ENCODE assay signal across 10 cellular contexts in genomic region chr10:125062244-125063208, GRCh38.
DNase-seq lines count a peak whose midpoint lies in the region; ATAC-seq and TF ChIP-seq lines count a peak whose summit lies in the region.
"Had no signal": no experiment of that assay in that cellular context is flagged by ENCODE, and none has a peak within 500 bp of the region (broad histone marks: within the 10 kb centered on the region; RNA-seq: fewer than 3 reads in every experiment).

No MANE protein-coding gene starts in this region.

- no peak overlapping the region for H2BK5ac ChIP-seq in mesendoderm (ENCODE audit: low read length)

- peaks cover 3% of the 10 kb centered on the region; the same call in 1 of the 2 replicates for H4K20me1 ChIP-seq in DOHH2 (ENCODE audit: control insufficient read depth, insufficient read depth, low read depth, low read length)

- no peak overlapping the region for H2BK15ac ChIP-seq in mesendoderm (replicated peaks; ENCODE audit: low read depth)

- WGBS in heart right ventricle, 2 donors = 70 to 72% methylated on average over 26 of the region's 26 CpGs
- WGBS in mesendoderm (ENCODE audit: extremely low coverage, insufficient coverage, low lambda C conversion rate) = no CpG with 5 or more reads among the region's 26 CpGs
- 75 to 78% methylated on average over 26 of the region's 26 CpGs for WGBS in tibial nerve, 2 donors

- peak overlapping the region; percentile 57 for H3K27ac ChIP-seq in DOHH2 (ENCODE audit: low read depth, low read length)
- peak overlapping the region in 7 of 10 donors; percentile 39 to 92 (median 71) for H3K27ac ChIP-seq in heart right ventricle
- H3K27ac ChIP-seq in mesendoderm (ENCODE audit: low read depth, low read length) = no peak overlapping the region
- peak overlapping the region in 2 of 4 donors; percentile 46 to 83 for H3K27ac ChIP-seq in tibial nerve

- H3K4me3 ChIP-seq in DOHH2 (ENCODE audit: low read length) (peak overlapping the region; percentile 56), heart right ventricle (no peak overlapping the region), mesendoderm (ENCODE audit: low read length) (no peak overlapping the region), tibial nerve (no peak overlapping the region)

- intact Hi-C loops in heart right ventricle (cut with DNase I) (loop anchor here in 7 of 10 donors (5.0 to 10.0 kb wide), 8 partner anchors 60 to 148 kb away; partner anchors contain the start of gene CTBP2 (in 1 of the 7)), posterior vena cava (cut with DNase I) (no loop called here)

- no peak overlapping the region for H3K4ac ChIP-seq in mesendoderm (ENCODE audit: low read depth, low read length)

- no peak overlapping the region for H4K5ac ChIP-seq in mesendoderm (ENCODE audit: low read length)

- H3K4me1 ChIP-seq in DOHH2 (ENCODE audit: control insufficient read depth, low read length) = peaks cover 72% of the 10 kb centered on the region
- H3K4me1 ChIP-seq in heart right ventricle = peaks cover 55 to 100% (median 95%) of the 10 kb centered on the region in 9 donors
- peaks cover 4% of the 10 kb centered on the region for H3K4me1 ChIP-seq in mesendoderm (ENCODE audit: control insufficient read depth, low read depth, low read length)
- peaks cover 3 to 84% (median 51%) of the 10 kb centered on the region in 4 donors for H3K4me1 ChIP-seq in tibial nerve

- TF ChIP-seq CTCF in DOHH2 (IDR thresholded peaks at IDR 0.05; ENCODE audit: low read depth, low read length, poor library complexity, severe bottlenecking) = no peak
- no peak for TF ChIP-seq CTCF in heart right ventricle (IDR thresholded peaks at IDR 0.05)
- TF ChIP-seq CTCF in tibial nerve (IDR thresholded peaks at IDR 0.05) = no peak

- H3K4me2 ChIP-seq in DOHH2 (ENCODE audit: low read length) = peak overlapping the region; percentile 87
- H3K4me2 ChIP-seq in mesendoderm (ENCODE audit: low read length) = no peak overlapping the region

- H3K18ac ChIP-seq in mesendoderm (ENCODE audit: low read length) = no peak overlapping the region

- no peak overlapping the region for H4K8ac ChIP-seq in mesendoderm (ENCODE audit: low read depth, low read length)

- H3K79me1 ChIP-seq in mesendoderm (ENCODE audit: low read length) = peaks cover 30% of the 10 kb centered on the region

- no peak overlapping the region for H3K56ac ChIP-seq in mesendoderm (ENCODE audit: low read length)

- H3K23ac ChIP-seq in mesendoderm (ENCODE audit: low read length) = no peak overlapping the region

- no peak overlapping the region for H2AK5ac ChIP-seq in mesendoderm (ENCODE audit: low read length)

- H3K27me3 ChIP-seq in DOHH2 (ENCODE audit: control insufficient read depth, low read length) (no peaks in the 10 kb centered on the region), heart right ventricle (no peaks in the 10 kb centered on the region), mesendoderm (ENCODE audit: insufficient read depth, low read length, poor library complexity) (no peaks in the 10 kb centered on the region), tibial nerve (no peaks in the 10 kb centered on the region)

- no peaks in the 10 kb centered on the region for H3K9me2 ChIP-seq in DOHH2 (replicated peaks; ENCODE audit: control insufficient read depth, low read length)

- no peak for TF ChIP-seq EP300 in tibial nerve (IDR thresholded peaks at IDR 0.05)

- H3K9me3 ChIP-seq in DOHH2 (ENCODE audit: control insufficient read depth, insufficient read depth, low read length) = no peaks in the 10 kb centered on the region
- no peaks in the 10 kb centered on the region for H3K9me3 ChIP-seq in heart right ventricle
- no peaks in the 10 kb centered on the region for H3K9me3 ChIP-seq in tibial nerve

- H3K36me3 ChIP-seq in DOHH2 (ENCODE audit: control insufficient read depth, low read length) = no peaks in the 10 kb centered on the region
- no peaks in the 10 kb centered on the region for H3K36me3 ChIP-seq in heart right ventricle
- H3K36me3 ChIP-seq in mesendoderm (ENCODE audit: control insufficient read depth, insufficient read depth, low read length) = peaks cover 2% of the 10 kb centered on the region
- peaks cover 0 to 3% (median 0%) of the 10 kb centered on the region in 3 donors for H3K36me3 ChIP-seq in tibial nerve

- no peak overlapping the region for H3K9ac ChIP-seq in mesendoderm (ENCODE audit: low read length)

- no peak overlapping the region for H2BK120ac ChIP-seq in mesendoderm (ENCODE audit: low read depth, low read length)

- ATAC-seq in heart right ventricle = peak in 7 of 8 donors; percentile 29 to 57 (median 44)
- no peak for ATAC-seq in HG03469 (IDR thresholded peaks at IDR 0.05; ENCODE audit: unreplicated experiment)
- ATAC-seq: activated CD8-positive, alpha-beta T cell treated with anti-CD3 and anti-CD28 coated beads, Interleukin-2, amount 10 ng/mL, durations not matched to agents 7 days and 5 days had no signal

- TF ChIP-seq POLR2A in tibial nerve (IDR thresholded peaks at IDR 0.05) = no peak

- peaks cover 14% of the 10 kb centered on the region for H3F3A ChIP-seq in DOHH2 (ENCODE audit: control insufficient read depth, insufficient read depth)

- H3K79me2 ChIP-seq in DOHH2 (ENCODE audit: control insufficient read depth, low read length) (peaks cover 35% of the 10 kb centered on the region), mesendoderm (ENCODE audit: control insufficient read depth, insufficient read depth, low read length) (peaks cover 92% of the 10 kb centered on the region)

- DNase-seq in amygdala (lab: John Stamatoyannopoulos, UW) (peak in 30 of 56 donors; percentile 5 to 76 (median 31)), heart right ventricle (peak; percentile 44 to 56), posterior vena cava (ENCODE audit: low spot score) (peak; percentile 71), mesendoderm (no peak), DMS79 (lab: John Stamatoyannopoulos, UW) (no peak), tibial nerve (ENCODE audit: low spot score in 2 of 2) (no peak)
- DNase-seq: activated CD8-positive, alpha-beta T cell treated with anti-CD3 and anti-CD28 coated beads, Interleukin-2, amount 10 ng/mL, durations not matched to agents 7 days and 5 days; NCI-H187 had no signal

Comparison
In these comparisons a context has a peak if more than half of its experiments do, and no peak if none do; other contexts are left out.
1. DNase-seq: peak in amygdala (30 of 56), heart right ventricle (2 of 2) and posterior vena cava (single experiment); none in mesendoderm (single experiment), DMS79 (single experiment) and tibial nerve (0 of 2).
2. intact Hi-C loops: an anchor here in heart right ventricle (5.0 to 10.0 kb wide); none called in posterior vena cava.